ENCODE assay signal across 8 cellular contexts in genomic region chr19:49930483-49931011, GRCh38. TPM values are rescaled to one million over a fixed set of nuclear protein-coding genes. Genes with fewer than 3 reads are reported as not detected.
DNase-seq lines count a peak whose midpoint lies in the region; ATAC-seq, FAIRE-seq and TF ChIP-seq lines count a peak whose summit lies in the region.

No MANE protein-coding gene starts in this region.

- H3K4me1 Mint-ChIP-seq in endothelial cell (ENCODE audit: unreplicated experiment): peaks cover 13% of the 10 kb centered on the region

- H3K27me3 ChIP-seq in neutrophil: peaks cover 5% of the 10 kb centered on the region

- H3K27ac ChIP-seq in neutrophil: peak overlapping the region; percentile 8

- peak; percentile 21 for DNase-seq in EH (ENCODE audit: low read depth)
- peak; percentile 80 for DNase-seq in NCI-H748 (lab: John Stamatoyannopoulos, UW; ENCODE audit: unreplicated experiment)
- peak; percentile 9 for DNase-seq in endothelial cell (ENCODE audit: low spot score)
- no peak for DNase-seq in D341Med (ENCODE audit: low spot score)
- DNase-seq in DMS 273 (lab: John Stamatoyannopoulos, UW; ENCODE audit: unreplicated experiment): no peak
- no peak for DNase-seq in RCC 7860 (ENCODE audit: low spot score)

- H3K36me3 Mint-ChIP-seq in endothelial cell (ENCODE audit: low read depth, unreplicated experiment): peaks cover 30% of the 10 kb centered on the region

- H3K4me3 ChIP-seq in neutrophil (ENCODE audit: low read depth in 1 of 2, low read length in 1 of 2): peak overlapping the region; percentile 63 to 97

- peak overlapping the region; percentile 93 for H3K27ac Mint-ChIP-seq in endothelial cell (ENCODE audit: unreplicated experiment)

- no peak for FAIRE-seq in RCC 7860 (lab: Jason Lieb, UNC)

- H3K4me1 ChIP-seq in neutrophil (ENCODE audit: control insufficient read depth in 1 of 2, insufficient read depth in 1 of 2, low read depth in 1 of 2, low read length in 1 of 2): peaks cover 11 to 18% of the 10 kb centered on the region in 2 experiments

- no peak for TF ChIP-seq CTCF in endothelial cell (IDR thresholded peaks at IDR 0.05; ENCODE audit: unreplicated experiment)
- TF ChIP-seq CTCF in neutrophil (IDR thresholded peaks at IDR 0.05): no peak

- H3K36me3 ChIP-seq in neutrophil: no peaks in the 10 kb centered on the region

- H3K4me3 Mint-ChIP-seq in endothelial cell (ENCODE audit: unreplicated experiment): peak overlapping the region; percentile 99

- no peak for ATAC-seq in GM19452 (IDR thresholded peaks at IDR 0.05; ENCODE audit: unreplicated experiment)

- no peaks in the 10 kb centered on the region for H3K9me3 Mint-ChIP-seq in endothelial cell (ENCODE audit: unreplicated experiment)

- peaks cover 27% of the 10 kb centered on the region for H3K27me3 Mint-ChIP-seq in endothelial cell (ENCODE audit: unreplicated experiment)

- H3K9me3 ChIP-seq in neutrophil: no peaks in the 10 kb centered on the region

RNA-seq across cellular contexts. Expression of gene NUP62, which starts 1.2 kb away (rescaled TPM):
- 60.9 TPM for total RNA-seq in endothelial cell (ENCODE audit: unreplicated experiment)

RNA-seq across cellular contexts. Expression of gene ATF5, which starts 1.5 kb away (rescaled TPM):
- total RNA-seq in endothelial cell (ENCODE audit: unreplicated experiment): 15.8 TPM

RNA-seq across cellular contexts. Expression of gene SIGLEC11, which starts 30.4 kb away (rescaled TPM):
- not detected for total RNA-seq in endothelial cell (ENCODE audit: unreplicated experiment)

RNA-seq across cellular contexts. Expression of gene IL4I1, which starts 33.9 kb away (rescaled TPM):
- total RNA-seq in endothelial cell (ENCODE audit: unreplicated experiment): 0.90 TPM

RNA-seq across cellular contexts. Expression of gene TBC1D17, which starts 53.0 kb away (rescaled TPM):
- total RNA-seq in endothelial cell (ENCODE audit: unreplicated experiment): 36.8 TPM

Comparison
In these comparisons a context has a peak if more than half of its experiments do, and no peak if none do; other contexts are left out.
1. DNase-seq: peak in EH (single experiment), NCI-H748 (single experiment) and endothelial cell (single experiment); none in D341Med (single experiment), DMS 273 (single experiment) and RCC 7860 (single experiment).